22 cellular contexts compared by ENCODE assay signal in the genomic region with DNA sequence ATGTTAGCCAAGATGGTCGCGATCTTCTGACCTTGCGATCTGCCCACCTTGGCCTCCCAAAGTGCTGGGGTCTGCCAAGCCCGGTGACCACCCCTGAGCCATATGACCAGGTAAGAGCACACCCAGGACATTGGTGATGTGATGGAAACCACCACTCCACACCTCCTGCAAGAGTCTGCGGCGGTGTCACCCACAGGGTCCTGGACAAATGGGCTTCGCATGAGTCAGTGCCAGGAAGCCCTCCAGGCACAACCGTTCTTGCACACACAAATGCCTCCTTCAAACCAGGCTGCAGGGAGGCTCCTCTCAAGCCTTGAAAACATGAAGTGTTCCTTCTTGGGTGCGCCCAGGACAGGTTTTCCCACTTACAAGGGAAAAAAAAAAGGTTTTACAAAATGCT. TPM values are rescaled to one million over a fixed set of nuclear protein-coding genes. Genes with fewer than 3 reads are reported as not detected.
DNase-seq lines count a peak whose midpoint lies in the region; ATAC-seq and TF ChIP-seq lines count a peak whose summit lies in the region.
"Had no signal": no experiment of that assay in that cellular context is flagged by ENCODE, and none has a peak within 500 bp of the region (broad histone marks: within the 10 kb centered on the region; RNA-seq: fewer than 3 reads in every experiment).

No MANE protein-coding gene starts in this region.

- no peaks in the 10 kb centered on the region for H3K27me3 Mint-ChIP-seq in effector memory CD8-positive, alpha-beta T cell
- H3K27me3 Mint-ChIP-seq in endothelial cell (ENCODE audit: unreplicated experiment): peaks cover 4% of the 10 kb centered on the region
- H3K27me3 Mint-ChIP-seq: activated B cell treated with CpG ODN at 0.5 μM for 24 hours; activated CD4-positive, alpha-beta memory T cell treated with anti-CD3 and anti-CD28 coated beads for 36 hours had no signal

- H3K9me3 ChIP-seq in RWPE2 (ENCODE audit: severe bottlenecking): no peaks in the 10 kb centered on the region
- no peaks in the 10 kb centered on the region for H3K9me3 ChIP-seq in lower lobe of right lung
- H3K9me3 ChIP-seq in upper lobe of left lung: no peaks in the 10 kb centered on the region
- H3K9me3 ChIP-seq: body of pancreas had no signal

- WGBS in upper lobe of left lung, 2 donors: 69 to 76% methylated on average over 7 to 9 of the region's 9 CpGs

- peak in 3 of 4 donors; percentile 38 to 83 (median 72) for TF ChIP-seq EP300 in upper lobe of left lung (IDR thresholded peaks at IDR 0.05)

- ATAC-seq in RWPE2 (ENCODE audit: low read depth) (peak; percentile 49; the same call in 2 of the 3 replicates), lower lobe of right lung (peak; percentile 81 to 87), upper lobe of left lung (ENCODE audit: low FRiP score in 2 of 2) (peak; percentile 18 to 59), GM21390 (IDR thresholded peaks at IDR 0.05; ENCODE audit: unreplicated experiment) (no peak)
- ATAC-seq in effector memory CD8-positive, alpha-beta T cell (replicated peaks): no peak
- ATAC-seq: body of pancreas, left colon had no signal

- H3K9me3 Mint-ChIP-seq in effector memory CD8-positive, alpha-beta T cell: no peaks in the 10 kb centered on the region
- no peaks in the 10 kb centered on the region for H3K9me3 Mint-ChIP-seq in endothelial cell (ENCODE audit: unreplicated experiment)
- H3K9me3 Mint-ChIP-seq: activated B cell treated with CpG ODN at 0.5 μM for 24 hours; activated CD4-positive, alpha-beta memory T cell treated with anti-CD3 and anti-CD28 coated beads for 36 hours had no signal

- H3K4me1 ChIP-seq in RWPE2 (ENCODE audit: insufficient read depth, poor library complexity, severe bottlenecking): peaks cover 7% of the 10 kb centered on the region
- peaks cover 45% of the 10 kb centered on the region for H3K4me1 ChIP-seq in lower lobe of right lung
- H3K4me1 ChIP-seq in upper lobe of left lung: peaks cover 12 to 47% (median 25%) of the 10 kb centered on the region in 4 donors

- intact Hi-C loops in lower lobe of right lung (cut with DNase I): no loop called here

- no peak for TF ChIP-seq POLR2A in upper lobe of left lung (IDR thresholded peaks at IDR 0.05)

- H3K4me3 ChIP-seq in RWPE2 (ENCODE audit: severe bottlenecking) (no peak overlapping the region), lower lobe of right lung (peak overlapping the region; percentile 19), upper lobe of left lung (no peak overlapping the region)
- H3K4me3 ChIP-seq: body of pancreas had no signal

- H3K27ac ChIP-seq in RWPE2 (ENCODE audit: poor library complexity, severe bottlenecking) (peak overlapping the region; percentile 27), lower lobe of right lung (peak overlapping the region; percentile 24), upper lobe of left lung (peak overlapping the region in 3 of 4 donors; percentile 46 to 86 (median 76))
- H3K27ac ChIP-seq: body of pancreas had no signal

- peak; percentile 64 for DNase-seq in ELF-1 (ENCODE audit: low read depth, low spot score)
- no peak for DNase-seq in RWPE2 (ENCODE audit: low spot score)
- peak; percentile 71 for DNase-seq in lower lobe of right lung
- DNase-seq in upper lobe of left lung: peak in 1 of 2 donors; percentile 78
- no peak for DNase-seq in effector memory CD8-positive, alpha-beta T cell
- DNase-seq in endothelial cell (ENCODE audit: low spot score): no peak
- DNase-seq: activated B cell treated with CpG ODN at 0.5 μM for 24 hours; activated CD4-positive, alpha-beta memory T cell treated with anti-CD3 and anti-CD28 coated beads for 36 hours; activated effector memory CD4-positive, alpha-beta T cell treated with anti-CD3 and anti-CD28 coated beads, Interleukin-2, amount 50 U/mL, for 16 hours; body of pancreas; effector CD4-positive, alpha-beta T cell; GOT3; left colon; midbrain; NCI-H1092 treated with DMSO at 0.1 percent for 48 hours; NCI-H2081; NCI-H510A; nephron progenitor cell; RPMI8226; substantia nigra; T-helper 9 cell had no signal

- H3K4me1 Mint-ChIP-seq in effector memory CD8-positive, alpha-beta T cell (ENCODE audit: low read depth in 2 of 2): peaks cover 9 to 10% of the 10 kb centered on the region in 2 donors
- no peaks in the 10 kb centered on the region for H3K4me1 Mint-ChIP-seq in endothelial cell (ENCODE audit: unreplicated experiment)

- no peak overlapping the region for H3K4me3 Mint-ChIP-seq in effector memory CD8-positive, alpha-beta T cell
- H3K4me3 Mint-ChIP-seq in endothelial cell (ENCODE audit: unreplicated experiment): no peak overlapping the region
- H3K4me3 Mint-ChIP-seq: activated B cell treated with CpG ODN at 0.5 μM for 24 hours; activated CD4-positive, alpha-beta memory T cell treated with anti-CD3 and anti-CD28 coated beads for 36 hours; nephron progenitor cell had no signal

- H3K36me3 ChIP-seq in RWPE2 (ENCODE audit: low read depth) (no peaks in the 10 kb centered on the region), lower lobe of right lung (no peaks in the 10 kb centered on the region), upper lobe of left lung (no peaks in the 10 kb centered on the region)

- H3K36me3 Mint-ChIP-seq in effector memory CD8-positive, alpha-beta T cell (ENCODE audit: insufficient read depth): peaks cover 5% of the 10 kb centered on the region
- no peaks in the 10 kb centered on the region for H3K36me3 Mint-ChIP-seq in endothelial cell (ENCODE audit: low read depth, unreplicated experiment)
- H3K36me3 Mint-ChIP-seq: activated CD4-positive, alpha-beta memory T cell treated with anti-CD3 and anti-CD28 coated beads for 36 hours had no signal

- TF ChIP-seq CTCF in RWPE2 (IDR thresholded peaks at IDR 0.05; ENCODE audit: poor library complexity, severe bottlenecking): no peak
- TF ChIP-seq CTCF in lower lobe of right lung (IDR thresholded peaks at IDR 0.05): no peak
- no peak for TF ChIP-seq CTCF in upper lobe of left lung (IDR thresholded peaks at IDR 0.05)
- no peak for TF ChIP-seq CTCF in endothelial cell (IDR thresholded peaks at IDR 0.05; ENCODE audit: unreplicated experiment)

- H3K27me3 ChIP-seq in RWPE2 (ENCODE audit: insufficient read depth, poor library complexity, severe bottlenecking) (no peaks in the 10 kb centered on the region), lower lobe of right lung (ENCODE audit: low read depth) (no peaks in the 10 kb centered on the region), upper lobe of left lung (no peaks in the 10 kb centered on the region)
- H3K27me3 ChIP-seq: body of pancreas had no signal

- H3K27ac Mint-ChIP-seq in effector memory CD8-positive, alpha-beta T cell: no peak overlapping the region
- no peak overlapping the region for H3K27ac Mint-ChIP-seq in endothelial cell (ENCODE audit: unreplicated experiment)
- H3K27ac Mint-ChIP-seq: activated B cell treated with CpG ODN at 0.5 μM for 24 hours; activated CD4-positive, alpha-beta memory T cell treated with anti-CD3 and anti-CD28 coated beads for 36 hours; nephron progenitor cell had no signal

RNA-seq across cellular contexts. Expression of gene PITPNM2, which starts 16.6 kb away (rescaled TPM):
- total RNA-seq in lower lobe of right lung: 29.9 TPM
- 10 to 100 TPM; 17.5 to 56.6 (median 29.4) TPM for total RNA-seq in upper lobe of left lung
- 14.3 TPM for total RNA-seq in endothelial cell (ENCODE audit: unreplicated experiment)

Comparison
In these comparisons a context has a peak if more than half of its experiments do, and no peak if none do; other contexts are left out.
1. DNase-seq: peak in ELF-1 (single experiment) and lower lobe of right lung (single experiment); none in RWPE2 (single experiment), effector memory CD8-positive, alpha-beta T cell (0 of 3) and endothelial cell (single experiment).
2. ATAC-seq: peak in RWPE2 (single experiment), lower lobe of right lung (2 of 2) and upper lobe of left lung (2 of 2); none in GM21390 (single experiment) and effector memory CD8-positive, alpha-beta T cell (single experiment).
3. H3K27ac ChIP-seq: peak in every context shown above with its lines; median percentile 76 in upper lobe of left lung; 27 in RWPE2; 24 in lower lobe of right lung.